8 cellular contexts compared by ENCODE assay signal in genomic region chr17:1347681-1348318, GRCh38. TPM values are rescaled to one million over a fixed set of nuclear protein-coding genes. Genes with fewer than 3 reads are reported as not detected.
DNase-seq lines count a peak whose midpoint lies in the region; ATAC-seq and TF ChIP-seq lines count a peak whose summit lies in the region.

No MANE protein-coding gene starts in this region.

- intact Hi-C loops in activated CD4-positive, alpha-beta T cell treated with anti-CD3 and anti-CD28 coated beads for 36 hours (cut with DNase I, micrococcal nuclease), result loop anchor here in 1 of 2 experiments (5.0 kb wide), 1 partner anchor 50 kb away; no protein-coding TSS in a partner anchor

- H3K4me1 ChIP-seq in thoracic aorta (ENCODE audit: control insufficient read depth in 1 of 2, low read depth in 2 of 2), result peaks cover 10 to 33% of the 10 kb centered on the region in 2 donors

- peaks cover 14% of the 10 kb centered on the region for H3K36me3 ChIP-seq in thoracic aorta

- peak; percentile 23 for DNase-seq in activated CD4-positive, alpha-beta T cell treated with anti-CD3 and anti-CD28 coated beads for 36 hours
- no peak for DNase-seq in activated CD4-positive, alpha-beta T cell treated with anti-CD3 and anti-CD28 coated beads for 48 hours
- peak; percentile 72 to 74 for DNase-seq in dermis microvascular lymphatic vessel endothelial cell (ENCODE audit: low read depth in 2 of 2)
- peak; percentile 40 for DNase-seq in medulla oblongata (ENCODE audit: extremely low spot score)
- no peak for DNase-seq in thoracic aorta (ENCODE audit: low spot score)
- DNase-seq in NK-92 (lab: John Stamatoyannopoulos, UW; ENCODE audit: unreplicated experiment), result no peak
- no peak for DNase-seq in Kasumi-1 (lab: John Stamatoyannopoulos, UW)

- POLR2A ChIA-PET in activated CD4-positive, alpha-beta T cell treated with anti-CD3 and anti-CD28 coated beads for 36 hours (lab: Charles Lee), result interaction anchor here (0.6 kb wide), 1 partner anchor 29 kb away, joined by 3 read pairs; no protein-coding TSS in a partner anchor

- no peaks in the 10 kb centered on the region for H3K9me3 ChIP-seq in thoracic aorta

- peaks cover 65% of the 10 kb centered on the region for H3K36me3 Mint-ChIP-seq in activated CD4-positive, alpha-beta T cell treated with anti-CD3 and anti-CD28 coated beads for 36 hours (ENCODE audit: low read depth)

- no peaks in the 10 kb centered on the region for H3K9me3 Mint-ChIP-seq in activated CD4-positive, alpha-beta T cell treated with anti-CD3 and anti-CD28 coated beads for 36 hours (ENCODE audit: low read depth)

- peak overlapping the region; percentile 9 for H3K4me3 ChIP-seq in thoracic aorta

- no peaks in the 10 kb centered on the region for H3K27me3 Mint-ChIP-seq in activated CD4-positive, alpha-beta T cell treated with anti-CD3 and anti-CD28 coated beads for 36 hours

- H3K27ac ChIP-seq in thoracic aorta, result peak overlapping the region; percentile 36 to 49

- H3K27me3 ChIP-seq in thoracic aorta (replicated peaks; ENCODE audit: insufficient read depth), result no peaks in the 10 kb centered on the region

- H3K27ac Mint-ChIP-seq in activated CD4-positive, alpha-beta T cell treated with anti-CD3 and anti-CD28 coated beads for 36 hours, result peak overlapping the region; percentile 80

- H3K4me1 Mint-ChIP-seq in activated CD4-positive, alpha-beta T cell treated with anti-CD3 and anti-CD28 coated beads for 36 hours, result peaks cover 33% of the 10 kb centered on the region

- ATAC-seq in activated CD4-positive, alpha-beta T cell treated with anti-CD3 and anti-CD28 coated beads for 36 hours, result no peak
- peak; percentile 77 for ATAC-seq in thoracic aorta (ENCODE audit: insufficient number of reproducible peaks, low FRiP score, low read depth)
- ATAC-seq in GM18861 (IDR thresholded peaks at IDR 0.05; ENCODE audit: unreplicated experiment), result no peak

- CTCF ChIA-PET in activated CD4-positive, alpha-beta T cell treated with anti-CD3 and anti-CD28 coated beads for 36 hours (lab: Charles Lee), result no interaction called here

- H3K4me3 Mint-ChIP-seq in activated CD4-positive, alpha-beta T cell treated with anti-CD3 and anti-CD28 coated beads for 36 hours, result no peak overlapping the region

- TF ChIP-seq CTCF in thoracic aorta (IDR thresholded peaks at IDR 0.05), result no peak

RNA-seq across cellular contexts. Expression of gene YWHAE, which starts 52.2 kb away (rescaled TPM):
- total RNA-seq in activated CD4-positive, alpha-beta T cell treated with anti-CD3 and anti-CD28 coated beads for 36 hours, result 100 to 1,000 TPM; 520 to 553 TPM
- total RNA-seq in dermis microvascular lymphatic vessel endothelial cell (390 and 392 TPM in 2 replicates), thoracic aorta (100 to 1,000 TPM; 178 to 593 TPM)

Comparison
In these comparisons a context has a peak if more than half of its experiments do, and no peak if none do; other contexts are left out.
1. DNase-seq: peak in activated CD4-positive, alpha-beta T cell treated with anti-CD3 and anti-CD28 coated beads for 36 hours (single experiment), dermis microvascular lymphatic vessel endothelial cell (2 of 2) and medulla oblongata (single experiment); none in activated CD4-positive, alpha-beta T cell treated with anti-CD3 and anti-CD28 coated beads for 48 hours (single experiment), thoracic aorta (single experiment), NK-92 (single experiment) and Kasumi-1 (0 of 2).